In the genomic region with DNA sequence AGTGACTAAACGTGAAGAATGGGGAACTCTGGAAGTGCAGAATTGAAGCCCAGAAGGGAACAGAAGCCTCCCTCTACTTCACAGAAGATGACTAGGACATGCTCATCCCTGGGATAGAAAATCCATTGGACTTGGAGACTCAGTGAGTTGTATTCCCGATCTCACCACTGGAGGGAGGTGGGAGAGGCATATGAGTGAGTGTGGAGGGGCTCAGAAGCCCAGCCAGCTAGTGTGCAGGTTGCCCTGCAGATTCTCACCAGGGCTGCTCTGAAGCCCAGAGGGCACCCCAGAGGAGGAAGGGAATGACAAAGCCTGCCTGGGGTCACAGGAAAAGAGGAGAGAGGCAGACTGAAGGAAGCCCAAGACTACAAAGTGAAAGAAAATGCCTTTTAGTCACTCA, we compare ENCODE assay signal across 16 cellular contexts. TPM values are rescaled to one million over a fixed set of nuclear protein-coding genes. Genes with fewer than 3 reads are reported as not detected.
DNase-seq lines count a peak whose midpoint lies in the region; ATAC-seq and TF ChIP-seq lines count a peak whose summit lies in the region.
"Had no signal": no experiment of that assay in that cellular context is flagged by ENCODE, and none has a peak within 500 bp of the region (broad histone marks: within the 10 kb centered on the region; RNA-seq: fewer than 3 reads in every experiment).

No MANE protein-coding gene starts in this region.

- H3K27me3 Mint-ChIP-seq in Caco-2 (ENCODE audit: insufficient read depth, unreplicated experiment), result peaks cover 46% of the 10 kb centered on the region
- H3K27me3 Mint-ChIP-seq in stimulated activated memory B cell treated with anti-CD40 and anti-IgM and Interleukin-4, amounts not matched to agents 10 μg/mL and 1 μg/mL and 100 μg/mL, for 72 hours, result peaks cover 90% of the 10 kb centered on the region

- H3K27ac ChIP-seq in mammary epithelial cell (ENCODE audit: insufficient read depth, low read depth, low read length), result no peak overlapping the region
- H3K27ac ChIP-seq: epithelial cell of prostate, HL-60, sigmoid colon, SJCRH30 had no signal

- H3K9me3 Mint-ChIP-seq in Caco-2 (ENCODE audit: unreplicated experiment), result no peaks in the 10 kb centered on the region
- no peaks in the 10 kb centered on the region for H3K9me3 Mint-ChIP-seq in stimulated activated memory B cell treated with anti-CD40 and anti-IgM and Interleukin-4, amounts not matched to agents 10 μg/mL and 1 μg/mL and 100 μg/mL, for 72 hours
- H3K9me3 Mint-ChIP-seq: activated CD4-positive, alpha-beta T cell treated with anti-CD3 and anti-CD28 coated beads, Interleukin-2, amount 10 ng/mL, durations not matched to agents 24 days and 14 days; activated naive CD4-positive, alpha-beta T cell treated with anti-CD3 and anti-CD28 coated beads, Interleukin-2, amount 50 U/mL, for 72 hours had no signal

- CTCF ChIA-PET in Caco-2 (lab: Charles Lee), result no interaction called here
- CTCF ChIA-PET in mammary epithelial cell (lab: Charles Lee; ENCODE audit: low non-redundant PET), result interaction anchor here (0.6 kb wide), 1 partner anchor 58 kb away, joined by 3 read pairs; no protein-coding TSS in a partner anchor

- POLR2A ChIA-PET in Caco-2 (lab: Charles Lee), result no interaction called here

- H3K4me1 Mint-ChIP-seq in Caco-2 (ENCODE audit: low read depth, unreplicated experiment), result no peaks in the 10 kb centered on the region
- peaks cover 26% of the 10 kb centered on the region for H3K4me1 Mint-ChIP-seq in stimulated activated memory B cell treated with anti-CD40 and anti-IgM and Interleukin-4, amounts not matched to agents 10 μg/mL and 1 μg/mL and 100 μg/mL, for 72 hours

- intact Hi-C loops in Caco-2 (cut with micrococcal nuclease; ENCODE audit: unreplicated experiment), result no loop called here
- intact Hi-C loops in mammary epithelial cell (cut with micrococcal nuclease), result no loop called here

- H3K36me3 ChIP-seq in Caco-2 (ENCODE audit: control insufficient read depth, insufficient read depth, low read length) (no peaks in the 10 kb centered on the region), mammary epithelial cell (ENCODE audit: insufficient read depth, low read length) (no peaks in the 10 kb centered on the region)
- H3K36me3 ChIP-seq: sigmoid colon, SJCRH30 had no signal

- in situ Hi-C loops in mammary epithelial cell (cut with MboI; ENCODE audit: low sequenced_read_pairs in 2 of 2), result no loop called here

- WGBS in mammary epithelial cell (ENCODE audit: low coverage, missing lambda C conversion rate), result 17% methylated on average over 2 of the region's 2 CpGs

- H4K20me1 ChIP-seq in mammary epithelial cell (ENCODE audit: insufficient read depth, low read length), result no peaks in the 10 kb centered on the region

- no peak for ATAC-seq in GM21786 (IDR thresholded peaks at IDR 0.05; ENCODE audit: unreplicated experiment)
- no peak for ATAC-seq in GM21528 (IDR thresholded peaks at IDR 0.05; ENCODE audit: low FRiP score, unreplicated experiment)
- no peak for ATAC-seq in GM19035 (IDR thresholded peaks at IDR 0.05; ENCODE audit: unreplicated experiment)
- no peak for ATAC-seq in stimulated activated memory B cell treated with anti-CD40 and anti-IgM and Interleukin-4, amounts not matched to agents 10 μg/mL and 1 μg/mL and 100 μg/mL, for 72 hours
- ATAC-seq: activated naive CD4-positive, alpha-beta T cell treated with anti-CD3 and anti-CD28 coated beads, Interleukin-2, amount 50 U/mL, for 72 hours had no signal

- no peaks in the 10 kb centered on the region; the same call in 1 of the 2 replicates for H3K27me3 ChIP-seq in Caco-2 (replicated peaks; ENCODE audit: control insufficient read depth, insufficient read depth, low read length)
- H3K27me3 ChIP-seq in mammary epithelial cell (ENCODE audit: insufficient read depth, low read length), result peaks cover 22% of the 10 kb centered on the region

- no peaks in the 10 kb centered on the region for H3K79me2 ChIP-seq in mammary epithelial cell (ENCODE audit: insufficient read depth, low read length)

- BruUV-seq in Caco-2 (replicated peaks; lab: Mats Ljungman, UMichigan) (no TSS peak), mammary epithelial cell (replicated peaks; lab: Mats Ljungman, UMichigan) (no TSS peak)

- no peak overlapping the region for H3K4me3 Mint-ChIP-seq in Caco-2 (ENCODE audit: unreplicated experiment)
- H3K4me3 Mint-ChIP-seq in stimulated activated memory B cell treated with anti-CD40 and anti-IgM and Interleukin-4, amounts not matched to agents 10 μg/mL and 1 μg/mL and 100 μg/mL, for 72 hours, result no peak overlapping the region
- H3K4me3 Mint-ChIP-seq: activated CD4-positive, alpha-beta T cell treated with anti-CD3 and anti-CD28 coated beads, Interleukin-2, amount 10 ng/mL, durations not matched to agents 24 days and 14 days had no signal

- no peaks in the 10 kb centered on the region for H3K9me3 ChIP-seq in Caco-2
- no peaks in the 10 kb centered on the region for H3K9me3 ChIP-seq in mammary epithelial cell (replicated peaks; ENCODE audit: insufficient read depth, low read length)
- H3K9me3 ChIP-seq: sigmoid colon, SJCRH30 had no signal

- no peak overlapping the region for H3K27ac Mint-ChIP-seq in Caco-2 (ENCODE audit: unreplicated experiment)
- H3K27ac Mint-ChIP-seq in stimulated activated memory B cell treated with anti-CD40 and anti-IgM and Interleukin-4, amounts not matched to agents 10 μg/mL and 1 μg/mL and 100 μg/mL, for 72 hours, result no peak overlapping the region
- H3K27ac Mint-ChIP-seq: activated CD4-positive, alpha-beta T cell treated with anti-CD3 and anti-CD28 coated beads, Interleukin-2, amount 10 ng/mL, durations not matched to agents 24 days and 14 days; activated naive CD4-positive, alpha-beta T cell treated with anti-CD3 and anti-CD28 coated beads, Interleukin-2, amount 50 U/mL, for 72 hours had no signal

- H3K36me3 Mint-ChIP-seq in Caco-2 (ENCODE audit: insufficient read depth, unreplicated experiment), result no peaks in the 10 kb centered on the region
- H3K36me3 Mint-ChIP-seq in stimulated activated memory B cell treated with anti-CD40 and anti-IgM and Interleukin-4, amounts not matched to agents 10 μg/mL and 1 μg/mL and 100 μg/mL, for 72 hours, result no peaks in the 10 kb centered on the region
- H3K36me3 Mint-ChIP-seq: activated naive CD4-positive, alpha-beta T cell treated with anti-CD3 and anti-CD28 coated beads, Interleukin-2, amount 50 U/mL, for 72 hours had no signal

- H3K9ac ChIP-seq in mammary epithelial cell (ENCODE audit: insufficient read depth, low read length), result no peak overlapping the region

- dilution Hi-C loops in mammary epithelial cell (cut with HindIII; ENCODE audit: low sequenced_read_pairs), result no loop called here

- H3K4me2 ChIP-seq in mammary epithelial cell (ENCODE audit: insufficient read depth, low read depth, low read length), result no peak overlapping the region

- no peak overlapping the region for H2AFZ ChIP-seq in mammary epithelial cell (ENCODE audit: low read depth, low read length)

- H3K4me1 ChIP-seq in Caco-2 (no peaks in the 10 kb centered on the region), mammary epithelial cell (ENCODE audit: insufficient read depth, low read length) (peaks cover 14% of the 10 kb centered on the region)
- H3K4me1 ChIP-seq: SJCRH30 had no signal

- TF ChIP-seq CTCF in Caco-2 (IDR thresholded peaks at IDR 0.05; ENCODE audit: insufficient read depth in 1 of 2, low read depth in 1 of 2, low read length in 1 of 2, severe bottlenecking in 1 of 2, unreplicated experiment in 1 of 2) (peak; percentile 13 to 19), mammary epithelial cell (conservative IDR thresholded peaks at IDR 0.05 in 1 of 2, IDR thresholded peaks at IDR 0.05 in 1 of 2; ENCODE audit: extremely low read depth in 1 of 2, insufficient read depth in 1 of 2, low read depth in 1 of 2, low read length in 2 of 2) (peak; percentile 20 to 27)

- DNase-seq in Caco-2, result no peak
- peak; percentile 47 for DNase-seq in HT1080 (ENCODE audit: low read depth)
- no peak for DNase-seq in mammary epithelial cell
- DNase-seq in left kidney (ENCODE audit: low read depth, low spot score), result peak; percentile 74
- DNase-seq: activated CD4-positive, alpha-beta T cell treated with anti-CD3 and anti-CD28 coated beads, Interleukin-2, amount 10 ng/mL, durations not matched to agents 24 days and 14 days; COR-L47; NCI-H2029 treated with DMSO at 0.1 percent for 48 hours; sigmoid colon had no signal

- H3K4me3 ChIP-seq in Caco-2 (ENCODE audit: low read depth, low read length), result no peak overlapping the region
- no peak overlapping the region for H3K4me3 ChIP-seq in mammary epithelial cell (replicated peaks in 1 of 3; ENCODE audit: insufficient read depth in 1 of 3, low read depth in 2 of 3, low read length in 3 of 3)
- H3K4me3 ChIP-seq: sigmoid colon, SJCRH30 had no signal

RNA-seq across cellular contexts. Expression of a gene that starts 42.1 kb away (rescaled TPM):
- 47.0 and 49.6 TPM in 2 replicates for total RNA-seq in Caco-2 (2022)
- total RNA-seq in HT1080 (2014; rRNA removed; shearing (Covaris generic)), result 51.5 and 51.9 TPM in 2 replicates
- polyA plus RNA-seq in HT1080 (2015; cell fraction: cytosol; rRNA removed), result 47.0 and 48.4 TPM in 2 replicates
- polyA plus RNA-seq in HT1080 (2015; cell fraction: nucleus; rRNA removed), result 68.8 and 79.0 TPM in 2 replicates
- total RNA-seq in mammary epithelial cell, result 100 to 1,000 TPM; 106 to 145 TPM
- polyA plus RNA-seq in mammary epithelial cell, result 77.2 TPM
- polyA minus RNA-seq in mammary epithelial cell, result 74.7 TPM

Comparison
In these comparisons a context has a peak if more than half of its experiments do, and no peak if none do; other contexts are left out.
1. DNase-seq: peak in HT1080 (single experiment) and left kidney (single experiment); none in Caco-2 (0 of 2) and mammary epithelial cell (single experiment).